Comparison of ENCODE assay signal across 1 cellular context in genomic region chr1:44701141-44701573, GRCh38.
TF ChIP-seq lines count a peak whose summit lies in the region.

No MANE protein-coding gene starts in this region.

TF ChIP-seq in A549, 52 proteins besides CTCF, POLR2A, EP300 and RAD21 (continued from another document):
- TF ChIP-seq PBX3 (IDR thresholded peaks at IDR 0.05) (no peak), ZFP36 (IDR thresholded peaks at IDR 0.05; ENCODE audit: borderline replicate concordance, partially characterized antibody) (no peak), EHMT2 (IDR thresholded peaks at IDR 0.05; ENCODE audit: low read depth) (no peak), MAZ (IDR thresholded peaks at IDR 0.05; ENCODE audit: borderline replicate concordance, low read depth, low read length) (no peak), E2F6 (IDR thresholded peaks at IDR 0.05; ENCODE audit: borderline replicate concordance, low read depth) (no peak), ZC3H11A (IDR thresholded peaks at IDR 0.05) (no peak)
